Comparison of ENCODE assay signal across 25 cellular contexts in the genomic region with DNA sequence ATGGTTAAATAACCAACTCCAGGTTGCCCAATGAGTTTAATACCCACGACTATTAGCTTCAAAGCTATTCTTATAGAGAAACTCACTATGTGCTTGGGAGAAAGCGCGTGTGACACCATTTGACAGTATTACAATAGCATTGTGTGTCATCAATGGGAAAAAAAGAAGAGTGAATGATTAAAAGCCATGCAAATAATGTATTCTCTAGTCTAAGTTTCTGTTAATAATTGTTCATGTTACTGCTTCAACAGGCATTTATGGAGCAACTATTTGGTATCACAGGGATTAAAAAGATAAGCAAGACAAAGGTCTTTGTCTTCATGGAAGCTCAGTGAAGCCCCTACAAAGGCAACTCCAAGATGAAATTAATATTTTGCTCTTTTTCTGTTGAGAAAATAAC. TPM values are rescaled to one million over a fixed set of nuclear protein-coding genes. Genes with fewer than 3 reads are reported as not detected.
DNase-seq lines count a peak whose midpoint lies in the region; ATAC-seq and TF ChIP-seq lines count a peak whose summit lies in the region.
"Had no signal": no experiment of that assay in that cellular context is flagged by ENCODE, and none has a peak within 500 bp of the region (broad histone marks: within the 10 kb centered on the region; RNA-seq: fewer than 3 reads in every experiment).

No MANE protein-coding gene starts in this region.

- H2AFZ ChIP-seq in GM23248 = no peak overlapping the region
- no peak overlapping the region for H2AFZ ChIP-seq in PC-9
- no peak overlapping the region for H2AFZ ChIP-seq in mesenchymal stem cell (ENCODE audit: low read depth, low read length)
- H2AFZ ChIP-seq: parathyroid adenoma had no signal

- H2BK5ac ChIP-seq in mesenchymal stem cell (ENCODE audit: low read depth, low read length, poor library complexity, severe bottlenecking) = no peak overlapping the region

- H3K4me3 ChIP-seq in GM23248 (no peak overlapping the region), PC-9 (no peak overlapping the region), mesenchymal stem cell (ENCODE audit: insufficient read depth in 1 of 2, low read depth in 1 of 2, low read length in 2 of 2) (no peak overlapping the region)
- H3K4me3 ChIP-seq: sigmoid colon, testis had no signal

- DNase-seq in Calu3 (no peak), GM23248 (no peak), PC-9 (no peak), mesenchymal stem cell (no peak), GM13976 (ENCODE audit: low spot score) (no peak)
- DNase-seq: activated CD4-positive, alpha-beta T cell treated with anti-CD3 and anti-CD28 coated beads for 36 hours; activated CD8-positive, alpha-beta memory T cell treated with anti-CD3 and anti-CD28 coated beads, Interleukin-2, amount 10 ng/mL, durations not matched to agents 7 days and 5 days; CD4-positive, CD25-positive, alpha-beta regulatory T cell; DMS79; effector CD4-positive, alpha-beta T cell; GOT3; naive thymus-derived CD8-positive, alpha-beta T cell; NCI-H2171 treated with DMSO at 0.1 percent for 48 hours; NCI-H526; SHP77; sigmoid colon; T-helper 1 cell; testis had no signal

- no peak overlapping the region for H3K18ac ChIP-seq in mesenchymal stem cell (ENCODE audit: low read depth in 1 of 2, low read length in 2 of 2)

- H3K9me3 ChIP-seq in GM23248 (ENCODE audit: low read depth) (no peaks in the 10 kb centered on the region), PC-9 (ENCODE audit: insufficient read depth, low read depth) (no peaks in the 10 kb centered on the region; the same call in 1 of the 2 replicates), mesenchymal stem cell (ENCODE audit: control insufficient read depth, low read length) (no peaks in the 10 kb centered on the region)
- H3K9me3 ChIP-seq: sigmoid colon, testis had no signal

- BruUV-seq in Calu3 (replicated peaks; lab: Mats Ljungman, UMichigan) (no TSS peak), PC-9 (replicated peaks; lab: Mats Ljungman, UMichigan) (no TSS peak)

- H2BK120ac ChIP-seq in mesenchymal stem cell (ENCODE audit: low read depth, low read length) = no peak overlapping the region

- H3K4me3 Mint-ChIP-seq in Calu3 (ENCODE audit: low read depth, unreplicated experiment) = no peak overlapping the region
- H3K4me3 Mint-ChIP-seq: activated CD4-positive, alpha-beta T cell treated with anti-CD3 and anti-CD28 coated beads for 36 hours; activated CD8-positive, alpha-beta memory T cell treated with anti-CD3 and anti-CD28 coated beads, Interleukin-2, amount 10 ng/mL, durations not matched to agents 7 days and 5 days; activated naive CD8-positive, alpha-beta T cell; activated T-helper 1 cell treated with anti-CD3 and anti-CD28 coated beads, Interleukin-12 subunit alpha, Interleukin-12 subunit beta, Interleukin-2, Interleukin-4 antibody, amounts not matched to agents 30 ng/mL and 10 ng/mL and 1 ng/mL, durations not matched to agents 14 hours and 24 hours and 36 hours; CD4-positive, CD25-positive, alpha-beta regulatory T cell; naive thymus-derived CD8-positive, alpha-beta T cell; stimulated activated effector memory CD8-positive, alpha-beta T cell treated with anti-CD3 and anti-CD28 coated beads, Interleukin-12 subunit alpha, Interleukin-12 subunit beta, amount 100 ng/mL, for 72 hours had no signal

- ATAC-seq in HG02610 (IDR thresholded peaks at IDR 0.05; ENCODE audit: unreplicated experiment) (no peak), GM19351 (IDR thresholded peaks at IDR 0.05; ENCODE audit: unreplicated experiment) (no peak), HG02642 (IDR thresholded peaks at IDR 0.05; ENCODE audit: poor library complexity, unreplicated experiment) (no peak)
- ATAC-seq: activated CD4-positive, alpha-beta T cell treated with anti-CD3 and anti-CD28 coated beads for 36 hours; activated CD8-positive, alpha-beta memory T cell treated with anti-CD3 and anti-CD28 coated beads, Interleukin-2, amount 10 ng/mL, durations not matched to agents 7 days and 5 days; naive thymus-derived CD8-positive, alpha-beta T cell; stimulated activated effector memory CD8-positive, alpha-beta T cell treated with anti-CD3 and anti-CD28 coated beads, Interleukin-12 subunit alpha, Interleukin-12 subunit beta, amount 100 ng/mL, for 72 hours had no signal

- H3K27me3 Mint-ChIP-seq in Calu3 (ENCODE audit: unreplicated experiment) = no peaks in the 10 kb centered on the region

- H4K91ac ChIP-seq in mesenchymal stem cell (ENCODE audit: low read length) = no peak overlapping the region

- H2BK15ac ChIP-seq in mesenchymal stem cell (ENCODE audit: low read depth, poor library complexity, severe bottlenecking) = no peak overlapping the region

- no peaks in the 10 kb centered on the region for H3K9me3 Mint-ChIP-seq in Calu3 (ENCODE audit: low read depth, unreplicated experiment)
- H3K9me3 Mint-ChIP-seq: activated T-helper 1 cell treated with anti-CD3 and anti-CD28 coated beads, Interleukin-12 subunit alpha, Interleukin-12 subunit beta, Interleukin-2, Interleukin-4 antibody, amounts not matched to agents 30 ng/mL and 10 ng/mL and 1 ng/mL, durations not matched to agents 14 hours and 24 hours and 36 hours; CD4-positive, CD25-positive, alpha-beta regulatory T cell; naive thymus-derived CD8-positive, alpha-beta T cell; stimulated activated effector memory CD8-positive, alpha-beta T cell treated with anti-CD3 and anti-CD28 coated beads, Interleukin-12 subunit alpha, Interleukin-12 subunit beta, amount 100 ng/mL, for 72 hours had no signal

- H3K27me3 ChIP-seq in GM23248 (replicated peaks; ENCODE audit: insufficient read depth) (no peaks in the 10 kb centered on the region), PC-9 (ENCODE audit: insufficient read depth, low read depth) (no peaks in the 10 kb centered on the region), mesenchymal stem cell (ENCODE audit: control insufficient read depth in 1 of 2, insufficient read depth in 1 of 2, low read length in 2 of 2) (no peaks in the 10 kb centered on the region)
- H3K27me3 ChIP-seq: sigmoid colon, testis had no signal

- H3F3A ChIP-seq in GM23248 (ENCODE audit: insufficient read depth) (peaks cover 75% of the 10 kb centered on the region), PC-9 (ENCODE audit: insufficient read depth, low read depth) (peaks cover 16% of the 10 kb centered on the region; the same call in 1 of the 2 replicates)

- H4K8ac ChIP-seq in mesenchymal stem cell (ENCODE audit: low read length) = no peak overlapping the region

- CTCF ChIA-PET in Calu3 (lab: Charles Lee) = interaction anchor here (1.8 kb wide), 1 partner anchor 17 kb away, joined by 3 read pairs; no protein-coding TSS in a partner anchor
- CTCF ChIA-PET in PC-9 (lab: Charles Lee) = no interaction called here

- H2AK5ac ChIP-seq in mesenchymal stem cell (ENCODE audit: low read length, severe bottlenecking) = no peak overlapping the region

- H4K20me1 ChIP-seq in GM23248 (ENCODE audit: insufficient read depth) (no peaks in the 10 kb centered on the region), PC-9 (ENCODE audit: insufficient read depth) (no peaks in the 10 kb centered on the region)

- POLR2A ChIA-PET in PC-9 (lab: Charles Lee; ENCODE audit: unreplicated experiment) = no interaction called here

- no peak overlapping the region for H3K14ac ChIP-seq in mesenchymal stem cell (ENCODE audit: low read length in 2 of 2)

- H3K4ac ChIP-seq in mesenchymal stem cell (ENCODE audit: low read depth in 1 of 2, low read length in 2 of 2) = no peak overlapping the region

- H3K36me3 ChIP-seq in GM23248 (ENCODE audit: low read depth) (no peaks in the 10 kb centered on the region), PC-9 (ENCODE audit: low read depth) (no peaks in the 10 kb centered on the region), mesenchymal stem cell (ENCODE audit: control insufficient read depth in 1 of 2, insufficient read depth in 2 of 2, low read depth in 1 of 2, low read length in 2 of 2) (no peaks in the 10 kb centered on the region)
- H3K36me3 ChIP-seq: sigmoid colon had no signal

- H3K9me2 ChIP-seq in GM23248 (ENCODE audit: insufficient read depth) (no peaks in the 10 kb centered on the region), PC-9 (ENCODE audit: insufficient read depth) (no peaks in the 10 kb centered on the region)

- intact Hi-C loops in Calu3 (cut with micrococcal nuclease; ENCODE audit: unreplicated experiment) = loop anchor here (5.0 kb wide), 1 partner anchor 45 kb away; a partner anchor contains a TSS
- intact Hi-C loops in PC-9 (cut with micrococcal nuclease; ENCODE audit: unreplicated experiment) = no loop called here

- H3K4me1 ChIP-seq in GM23248 (ENCODE audit: insufficient read depth) = peaks cover 84% of the 10 kb centered on the region
- peaks cover 31% of the 10 kb centered on the region for H3K4me1 ChIP-seq in PC-9 (replicated peaks; ENCODE audit: insufficient read depth)
- peaks cover 4% of the 10 kb centered on the region for H3K4me1 ChIP-seq in mesenchymal stem cell (ENCODE audit: control insufficient read depth, insufficient read depth, low read depth, low read length)
- H3K4me1 ChIP-seq: parathyroid adenoma, testis had no signal

- H3K36me3 Mint-ChIP-seq in Calu3 (ENCODE audit: insufficient read depth, unreplicated experiment) = no peaks in the 10 kb centered on the region
- H3K36me3 Mint-ChIP-seq: activated CD8-positive, alpha-beta memory T cell treated with anti-CD3 and anti-CD28 coated beads, Interleukin-2, amount 10 ng/mL, durations not matched to agents 7 days and 5 days; CD4-positive, CD25-positive, alpha-beta regulatory T cell; naive thymus-derived CD8-positive, alpha-beta T cell; stimulated activated effector memory CD8-positive, alpha-beta T cell treated with anti-CD3 and anti-CD28 coated beads, Interleukin-12 subunit alpha, Interleukin-12 subunit beta, amount 100 ng/mL, for 72 hours had no signal

- peak overlapping the region; percentile 72 for H3K4me2 ChIP-seq in GM23248 (ENCODE audit: unreplicated experiment)
- H3K4me2 ChIP-seq in PC-9 = peak overlapping the region; percentile 30; the same call in 1 of the 2 replicates
- no peak overlapping the region for H3K4me2 ChIP-seq in mesenchymal stem cell (ENCODE audit: low read length, poor library complexity, severe bottlenecking)

- TF ChIP-seq CTCF in Calu3 (IDR thresholded peaks at IDR 0.05; ENCODE audit: unreplicated experiment) (no peak), PC-9 (conservative IDR thresholded peaks at IDR 0.05) (no peak), GM13976 (IDR thresholded peaks at IDR 0.05; ENCODE audit: borderline replicate concordance, control extremely low read depth, extremely low read depth, insufficient read depth, missing control alignments) (no peak)

- H3K79me2 ChIP-seq in GM23248 (ENCODE audit: insufficient read depth) (no peaks in the 10 kb centered on the region), PC-9 (ENCODE audit: low read depth) (no peaks in the 10 kb centered on the region)
- H3K79me2 ChIP-seq: parathyroid adenoma had no signal

- no peaks in the 10 kb centered on the region for H3K79me1 ChIP-seq in mesenchymal stem cell (replicated peaks; ENCODE audit: low read length, poor library complexity, severe bottlenecking)

- H3K27ac ChIP-seq in GM23248 (peak overlapping the region; percentile 90), PC-9 (peak overlapping the region; percentile 45), mesenchymal stem cell (ENCODE audit: low read length, poor library complexity, severe bottlenecking) (no peak overlapping the region)
- H3K27ac ChIP-seq: parathyroid adenoma, sigmoid colon, testis had no signal

- H3K9ac ChIP-seq in GM23248 (peak overlapping the region; percentile 45; the same call in 1 of the 2 replicates), mesenchymal stem cell (ENCODE audit: low read length) (peak overlapping the region; percentile 79)
- H3K9ac ChIP-seq: parathyroid adenoma had no signal

- no peak overlapping the region for H2BK12ac ChIP-seq in mesenchymal stem cell (ENCODE audit: low read length in 2 of 2)

- H3K4me1 Mint-ChIP-seq in Calu3 (ENCODE audit: low read depth, unreplicated experiment) = peaks cover 63% of the 10 kb centered on the region
- H3K4me1 Mint-ChIP-seq: CD4-positive, CD25-positive, alpha-beta regulatory T cell had no signal

- in situ Hi-C loops in GM23248 (cut with MboI) (no loop called here), GM13976 (cut with MboI; ENCODE audit: low sequenced_read_pairs, unreplicated experiment) (no loop called here)

- H3K27ac Mint-ChIP-seq in Calu3 (ENCODE audit: unreplicated experiment) = peak overlapping the region; percentile 79
- H3K27ac Mint-ChIP-seq: activated CD4-positive, alpha-beta T cell treated with anti-CD3 and anti-CD28 coated beads for 36 hours; activated CD8-positive, alpha-beta memory T cell treated with anti-CD3 and anti-CD28 coated beads, Interleukin-2, amount 10 ng/mL, durations not matched to agents 7 days and 5 days; activated naive CD8-positive, alpha-beta T cell; activated T-helper 1 cell treated with anti-CD3 and anti-CD28 coated beads, Interleukin-12 subunit alpha, Interleukin-12 subunit beta, Interleukin-2, Interleukin-4 antibody, amounts not matched to agents 30 ng/mL and 10 ng/mL and 1 ng/mL, durations not matched to agents 14 hours and 24 hours and 36 hours; CD4-positive, CD25-positive, alpha-beta regulatory T cell; naive thymus-derived CD8-positive, alpha-beta T cell; stimulated activated effector memory CD8-positive, alpha-beta T cell treated with anti-CD3 and anti-CD28 coated beads, Interleukin-12 subunit alpha, Interleukin-12 subunit beta, amount 100 ng/mL, for 72 hours had no signal

- no peak overlapping the region for H3K23ac ChIP-seq in mesenchymal stem cell (ENCODE audit: low read length in 2 of 2)

- 86 to 89% methylated on average over 3 of the region's 3 CpGs for WGBS in GM23248 (ENCODE audit: low coverage in 1 of 2, low lambda C conversion rate in 2 of 2, missing lambda C conversion rate in 2 of 2), 2 experiments
- WGBS in mesenchymal stem cell = 90% methylated on average over 2 of the region's 3 CpGs

RNA-seq across cellular contexts. Expression of a gene that starts 47.2 kb away (rescaled TPM):
- 13.3 and 15.9 TPM in 2 replicates for total RNA-seq in Calu3 (2022)
- 1,062 and 1,092 TPM in 2 replicates for total RNA-seq in GM23248 (2014; rRNA removed; shearing (Covaris generic))
- 1,736 and 1,789 TPM in 2 replicates for polyA plus RNA-seq in GM23248 (2016; fragmentation: Nextera tagmentation; extraction: Ambion mirVana)
- 850 and 1,077 TPM in 2 replicates for total RNA-seq in PC-9 (2021)
- 281 TPM for polyA plus RNA-seq in mesenchymal stem cell (2013, experiment 1 of 2)
- polyA plus RNA-seq in mesenchymal stem cell (2013, experiment 2 of 2) = 300 TPM
- total RNA-seq: CD4-positive, CD25-positive, alpha-beta regulatory T cell; naive thymus-derived CD8-positive, alpha-beta T cell had no signal
- polyA plus RNA-seq: naive thymus-derived CD8-positive, alpha-beta T cell had no signal

Comparison
In these comparisons a context has a peak if more than half of its experiments do, and no peak if none do; other contexts are left out.
1. RNA of a gene that starts 47.2 kb away (total RNA-seq): 1,062 to 1,092 TPM in GM23248 and 850 to 1,077 TPM in PC-9; 13.3 to 15.9 TPM in Calu3; every median in the first group is over 10 times any median in the second.